15 cellular contexts compared by ENCODE assay signal in genomic region chr7:70014472-70015232, GRCh38.
"Had no signal": no experiment of that assay in that cellular context is flagged by ENCODE, and none has a peak within 500 bp of the region (broad histone marks: within the 10 kb centered on the region; RNA-seq: fewer than 3 reads in every experiment).

No MANE protein-coding gene starts in this region.

- H3K36me3 Mint-ChIP-seq: activated CD8-positive, alpha-beta memory T cell treated with anti-CD3 and anti-CD28 coated beads, Interleukin-2, amount 10 ng/mL, durations not matched to agents 7 days and 5 days; activated naive CD8-positive, alpha-beta T cell; brain had no signal

- H3K27ac ChIP-seq: sigmoid colon, testis had no signal

- H3K4me3 ChIP-seq: sigmoid colon, testis had no signal

- H3K36me3 ChIP-seq: sigmoid colon had no signal

- H3K27me3 ChIP-seq: sigmoid colon, testis had no signal

- H3K4me3 Mint-ChIP-seq: activated CD8-positive, alpha-beta memory T cell treated with anti-CD3 and anti-CD28 coated beads, Interleukin-2, amount 10 ng/mL, durations not matched to agents 7 days and 5 days; activated naive CD8-positive, alpha-beta T cell; activated T-cell treated with anti-CD3 and anti-CD28 coated beads, Interleukin-2, amount 50 U/mL, for 4 hours; effector memory CD8-positive, alpha-beta T cell; stimulated activated naive CD8-positive, alpha-beta T cell treated with anti-CD3 and anti-CD28 coated beads, Interleukin-15, amount 100 ng/mL, for 72 hours had no signal

- DNase-seq: activated CD4-positive, alpha-beta T cell treated with anti-CD3 and anti-CD28 coated beads, Interleukin-2, amount 50 U/mL, for 48 hours; activated CD4-positive, CD25-positive, alpha-beta regulatory T cell treated with anti-CD3 and anti-CD28 coated beads, Interleukin-2, amount 50 U/mL, for 72 hours; activated CD8-positive, alpha-beta memory T cell treated with anti-CD3 and anti-CD28 coated beads, Interleukin-2, amount 10 ng/mL, durations not matched to agents 7 days and 5 days; activated effector memory CD4-positive, alpha-beta T cell treated with anti-CD3 and anti-CD28 coated beads, Interleukin-2, amount 50 U/mL, for 16 hours; activated T-cell treated with anti-CD3 and anti-CD28 coated beads, Interleukin-2, amount 50 U/mL, for 4 hours; amygdala; effector memory CD8-positive, alpha-beta T cell; left ventricle myocardium superior; sigmoid colon; stimulated activated CD4-positive, alpha-beta T cell treated with anti-CD3 and anti-CD28 coated beads, Interleukin-4, amount 100 ng/mL, for 1 hour; stimulated activated CD8-positive, alpha-beta memory T cell treated with anti-CD3 and anti-CD28 coated beads, Interleukin-4, amount 100 ng/mL, for 48 hours; stimulated activated naive CD8-positive, alpha-beta T cell treated with anti-CD3 and anti-CD28 coated beads, Interleukin-15, amount 100 ng/mL, for 72 hours; testis had no signal

- ATAC-seq: activated CD8-positive, alpha-beta memory T cell treated with anti-CD3 and anti-CD28 coated beads, Interleukin-2, amount 10 ng/mL, durations not matched to agents 7 days and 5 days; activated T-cell treated with anti-CD3 and anti-CD28 coated beads, Interleukin-2, amount 50 U/mL, for 4 hours; effector memory CD8-positive, alpha-beta T cell; left ventricle myocardium superior; stimulated activated naive CD8-positive, alpha-beta T cell treated with anti-CD3 and anti-CD28 coated beads, Interleukin-15, amount 100 ng/mL, for 72 hours had no signal

- H3K9me3 ChIP-seq: sigmoid colon, testis had no signal

- H3K4me1 ChIP-seq: testis had no signal

- H3K27ac Mint-ChIP-seq: activated CD8-positive, alpha-beta memory T cell treated with anti-CD3 and anti-CD28 coated beads, Interleukin-2, amount 10 ng/mL, durations not matched to agents 7 days and 5 days; activated naive CD8-positive, alpha-beta T cell; effector memory CD8-positive, alpha-beta T cell; stimulated activated naive CD8-positive, alpha-beta T cell treated with anti-CD3 and anti-CD28 coated beads, Interleukin-15, amount 100 ng/mL, for 72 hours had no signal

- H3K4me1 Mint-ChIP-seq: activated CD8-positive, alpha-beta memory T cell treated with anti-CD3 and anti-CD28 coated beads, Interleukin-2, amount 10 ng/mL, durations not matched to agents 7 days and 5 days; stimulated activated naive CD8-positive, alpha-beta T cell treated with anti-CD3 and anti-CD28 coated beads, Interleukin-15, amount 100 ng/mL, for 72 hours had no signal

- H3K9me3 Mint-ChIP-seq: activated T-cell treated with anti-CD3 and anti-CD28 coated beads, Interleukin-2, amount 50 U/mL, for 4 hours; brain; effector memory CD8-positive, alpha-beta T cell; stimulated activated naive CD8-positive, alpha-beta T cell treated with anti-CD3 and anti-CD28 coated beads, Interleukin-15, amount 100 ng/mL, for 72 hours had no signal
